Comparison of ENCODE assay signal across 1 cellular context in the genomic region with DNA sequence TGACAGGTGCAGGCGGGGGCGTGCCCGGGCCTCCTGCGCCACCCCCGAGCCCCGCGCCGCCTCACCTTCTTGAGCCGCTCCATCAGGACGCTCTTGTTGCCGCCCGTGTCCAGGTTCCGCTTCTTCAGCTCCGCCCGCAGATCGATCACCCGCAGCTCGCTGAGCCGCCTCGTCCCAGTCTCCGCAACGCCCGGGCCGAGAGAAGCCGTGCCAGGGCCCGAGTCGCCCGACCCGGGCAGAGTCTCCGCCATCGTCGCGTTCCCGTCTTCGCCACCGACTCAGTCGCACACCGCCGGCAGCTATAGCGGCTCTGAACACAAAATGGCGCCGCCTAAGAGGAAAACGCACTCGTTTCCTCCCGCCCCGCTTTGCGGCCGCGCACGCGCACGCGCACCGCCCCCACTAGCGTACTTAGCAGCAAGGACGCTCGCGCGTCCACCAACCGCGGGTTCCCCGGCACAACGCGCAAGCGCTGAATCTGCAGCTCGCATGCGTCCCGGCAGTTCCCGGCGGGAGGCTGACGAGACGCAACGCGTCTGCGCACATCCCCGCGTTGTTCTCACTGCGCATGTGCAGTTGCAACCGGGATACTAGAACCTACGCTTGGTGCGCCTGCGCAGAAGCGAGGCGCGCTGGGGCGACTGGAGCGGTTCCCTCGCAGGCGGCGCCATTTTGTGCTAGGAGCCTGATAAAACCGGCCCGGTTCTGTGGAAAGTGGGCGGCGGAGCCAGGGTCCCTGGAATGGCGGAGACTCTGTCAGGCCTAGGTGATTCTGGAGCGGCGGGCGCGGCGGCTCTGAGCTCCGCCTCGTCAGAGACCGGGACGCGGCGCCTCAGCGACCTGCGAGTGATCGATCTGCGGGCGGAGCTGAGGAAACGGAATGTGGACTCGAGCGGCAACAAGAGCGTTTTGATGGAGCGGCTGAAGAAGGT.
TF ChIP-seq lines count a peak whose summit lies in the region.

A gene (plus strand): TSS at position 619 of the 932 bp plus-strand sequence. CDS start 123 bp downstream, at position 742.
A gene (minus strand): TSS at position 312 of the 932 bp plus-strand sequence. CDS start 61 bp downstream, at position 251.

TF ChIP-seq in K562, 482 proteins besides CTCF, POLR2A, EP300 and RAD21 (continued from another document):
- TF ChIP-seq, protein P1, sequence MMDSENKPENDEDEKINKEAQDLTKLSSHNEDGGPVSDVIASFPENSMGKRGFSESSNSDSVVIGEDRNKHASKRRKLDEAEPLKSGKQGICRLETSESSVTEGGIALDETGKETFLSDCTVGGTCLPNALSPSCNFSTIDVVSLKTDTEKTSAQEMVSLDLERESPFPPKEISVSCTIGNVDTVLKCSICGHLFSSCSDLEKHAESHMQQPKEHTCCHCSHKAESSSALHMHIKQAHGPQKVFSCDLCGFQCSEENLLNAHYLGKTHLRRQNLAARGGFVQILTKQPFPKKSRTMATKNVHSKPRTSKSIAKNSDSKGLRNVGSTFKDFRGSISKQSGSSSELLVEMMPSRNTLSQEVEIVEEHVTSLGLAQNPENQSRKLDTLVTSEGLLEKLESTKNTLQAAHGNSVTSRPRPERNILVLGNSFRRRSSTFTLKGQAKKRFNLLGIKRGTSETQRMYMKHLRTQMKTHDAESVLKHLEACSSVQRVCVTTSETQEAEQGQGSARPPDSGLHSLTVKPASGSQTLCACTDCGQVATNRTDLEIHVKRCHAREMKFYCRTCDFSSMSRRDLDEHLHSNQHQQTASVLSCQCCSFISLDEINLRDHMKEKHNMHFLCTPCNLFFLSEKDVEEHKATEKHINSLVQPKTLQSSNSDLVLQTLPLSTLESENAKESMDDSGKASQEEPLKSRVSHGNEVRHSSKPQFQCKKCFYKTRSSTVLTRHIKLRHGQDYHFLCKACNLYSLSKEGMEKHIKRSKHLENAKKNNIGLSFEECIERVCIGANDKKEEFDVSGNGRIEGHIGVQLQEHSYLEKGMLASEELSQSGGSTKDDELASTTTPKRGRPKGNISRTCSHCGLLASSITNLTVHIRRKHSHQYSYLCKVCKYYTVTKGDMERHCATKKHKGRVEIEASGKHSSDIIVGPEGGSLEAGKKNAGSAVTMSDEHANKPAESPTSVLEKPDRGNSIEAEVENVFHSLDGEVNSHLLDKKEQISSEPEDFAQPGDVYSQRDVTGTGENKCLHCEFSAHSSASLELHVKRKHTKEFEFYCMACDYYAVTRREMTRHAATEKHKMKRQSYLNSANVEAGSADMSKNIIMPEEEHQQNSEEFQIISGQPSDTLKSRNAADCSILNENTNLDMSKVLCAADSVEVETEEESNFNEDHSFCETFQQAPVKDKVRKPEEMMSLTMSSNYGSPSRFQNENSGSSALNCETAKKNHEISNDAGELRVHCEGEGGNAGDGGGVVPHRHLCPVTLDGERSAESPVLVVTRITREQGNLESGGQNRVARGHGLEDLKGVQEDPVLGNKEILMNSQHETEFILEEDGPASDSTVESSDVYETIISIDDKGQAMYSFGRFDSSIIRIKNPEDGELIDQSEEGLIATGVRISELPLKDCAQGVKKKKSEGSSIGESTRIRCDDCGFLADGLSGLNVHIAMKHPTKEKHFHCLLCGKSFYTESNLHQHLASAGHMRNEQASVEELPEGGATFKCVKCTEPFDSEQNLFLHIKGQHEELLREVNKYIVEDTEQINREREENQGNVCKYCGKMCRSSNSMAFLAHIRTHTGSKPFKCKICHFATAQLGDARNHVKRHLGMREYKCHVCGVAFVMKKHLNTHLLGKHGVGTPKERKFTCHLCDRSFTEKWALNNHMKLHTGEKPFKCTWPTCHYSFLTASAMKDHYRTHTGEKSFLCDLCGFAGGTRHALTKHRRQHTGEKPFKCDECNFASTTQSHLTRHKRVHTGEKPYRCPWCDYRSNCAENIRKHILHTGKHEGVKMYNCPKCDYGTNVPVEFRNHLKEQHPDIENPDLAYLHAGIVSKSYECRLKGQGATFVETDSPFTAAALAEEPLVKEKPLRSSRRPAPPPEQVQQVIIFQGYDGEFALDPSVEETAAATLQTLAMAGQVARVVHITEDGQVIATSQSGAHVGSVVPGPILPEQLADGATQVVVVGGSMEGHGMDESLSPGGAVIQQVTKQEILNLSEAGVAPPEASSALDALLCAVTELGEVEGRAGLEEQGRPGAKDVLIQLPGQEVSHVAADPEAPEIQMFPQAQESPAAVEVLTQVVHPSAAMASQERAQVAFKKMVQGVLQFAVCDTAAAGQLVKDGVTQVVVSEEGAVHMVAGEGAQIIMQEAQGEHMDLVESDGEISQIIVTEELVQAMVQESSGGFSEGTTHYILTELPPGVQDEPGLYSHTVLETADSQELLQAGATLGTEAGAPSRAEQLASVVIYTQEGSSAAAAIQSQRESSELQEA (IDR thresholded peaks at IDR 0.05; ENCODE audit: low read depth) = no peak
- TF ChIP-seq CREB1 (IDR thresholded peaks at IDR 0.05) (peak; percentile 49; the same call in 1 of the 2 replicates), CREB1 (CRISPR knock-in tag; IDR thresholded peaks at IDR 0.05) (peak; percentile 78), DDX20 (tag; IDR thresholded peaks at IDR 0.05; ENCODE audit: low read depth) (no peak), RBFOX2 (IDR thresholded peaks at IDR 0.05; ENCODE audit: low read depth, low read length) (peak; percentile 97), GTF2F1 (IDR thresholded peaks at IDR 0.05; ENCODE audit: low read depth, low read length) (peak; percentile 43; the same call in 1 of the 2 replicates), ELF2 (CRISPR knock-in tag; IDR thresholded peaks at IDR 0.05) (0 out of 2 replicates have a peak, but pooled peaks have one; percentile 20), POU5F1 (IDR thresholded peaks at IDR 0.05; ENCODE audit: borderline replicate concordance, low read depth, low read length, partially characterized antibody) (peak; percentile 75), POLR2B (IDR thresholded peaks at IDR 0.05; ENCODE audit: low read depth, partially characterized antibody) (peak; percentile 97), ATF7 (IDR thresholded peaks at IDR 0.05) (peak; percentile 82), POLR2G (IDR thresholded peaks at IDR 0.05; ENCODE audit: low read depth, low read length) (peak; percentile 99)
- TF ChIP-seq, protein P2, sequence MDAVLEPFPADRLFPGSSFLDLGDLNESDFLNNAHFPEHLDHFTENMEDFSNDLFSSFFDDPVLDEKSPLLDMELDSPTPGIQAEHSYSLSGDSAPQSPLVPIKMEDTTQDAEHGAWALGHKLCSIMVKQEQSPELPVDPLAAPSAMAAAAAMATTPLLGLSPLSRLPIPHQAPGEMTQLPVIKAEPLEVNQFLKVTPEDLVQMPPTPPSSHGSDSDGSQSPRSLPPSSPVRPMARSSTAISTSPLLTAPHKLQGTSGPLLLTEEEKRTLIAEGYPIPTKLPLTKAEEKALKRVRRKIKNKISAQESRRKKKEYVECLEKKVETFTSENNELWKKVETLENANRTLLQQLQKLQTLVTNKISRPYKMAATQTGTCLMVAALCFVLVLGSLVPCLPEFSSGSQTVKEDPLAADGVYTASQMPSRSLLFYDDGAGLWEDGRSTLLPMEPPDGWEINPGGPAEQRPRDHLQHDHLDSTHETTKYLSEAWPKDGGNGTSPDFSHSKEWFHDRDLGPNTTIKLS (IDR thresholded peaks at IDR 0.05; ENCODE audit: borderline replicate concordance, low read depth) = peak; percentile 50
- TF ChIP-seq, protein P3, sequence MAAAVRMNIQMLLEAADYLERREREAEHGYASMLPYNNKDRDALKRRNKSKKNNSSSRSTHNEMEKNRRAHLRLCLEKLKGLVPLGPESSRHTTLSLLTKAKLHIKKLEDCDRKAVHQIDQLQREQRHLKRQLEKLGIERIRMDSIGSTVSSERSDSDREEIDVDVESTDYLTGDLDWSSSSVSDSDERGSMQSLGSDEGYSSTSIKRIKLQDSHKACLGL (CRISPR knock-in tag; IDR thresholded peaks at IDR 0.05; ENCODE audit: borderline replicate concordance, poor library complexity, severe bottlenecking) = peak; percentile 36
- TF ChIP-seq, protein P4, sequence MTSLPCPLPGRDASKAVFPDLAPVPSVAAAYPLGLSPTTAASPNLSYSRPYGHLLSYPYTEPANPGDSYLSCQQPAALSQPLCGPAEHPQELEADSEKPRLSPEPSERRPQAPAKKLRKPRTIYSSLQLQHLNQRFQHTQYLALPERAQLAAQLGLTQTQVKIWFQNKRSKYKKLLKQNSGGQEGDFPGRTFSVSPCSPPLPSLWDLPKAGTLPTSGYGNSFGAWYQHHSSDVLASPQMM (CRISPR knock-in tag; IDR thresholded peaks at IDR 0.05) = no peak
- TF ChIP-seq, protein P5, sequence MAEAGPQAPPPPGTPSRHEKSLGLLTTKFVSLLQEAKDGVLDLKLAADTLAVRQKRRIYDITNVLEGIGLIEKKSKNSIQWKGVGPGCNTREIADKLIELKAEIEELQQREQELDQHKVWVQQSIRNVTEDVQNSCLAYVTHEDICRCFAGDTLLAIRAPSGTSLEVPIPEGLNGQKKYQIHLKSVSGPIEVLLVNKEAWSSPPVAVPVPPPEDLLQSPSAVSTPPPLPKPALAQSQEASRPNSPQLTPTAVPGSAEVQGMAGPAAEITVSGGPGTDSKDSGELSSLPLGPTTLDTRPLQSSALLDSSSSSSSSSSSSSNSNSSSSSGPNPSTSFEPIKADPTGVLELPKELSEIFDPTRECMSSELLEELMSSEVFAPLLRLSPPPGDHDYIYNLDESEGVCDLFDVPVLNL (CRISPR knock-in tag; IDR thresholded peaks at IDR 0.05; ENCODE audit: low read depth) = peak; percentile 39; the same call in 1 of the 2 replicates
